In the genomic region with DNA sequence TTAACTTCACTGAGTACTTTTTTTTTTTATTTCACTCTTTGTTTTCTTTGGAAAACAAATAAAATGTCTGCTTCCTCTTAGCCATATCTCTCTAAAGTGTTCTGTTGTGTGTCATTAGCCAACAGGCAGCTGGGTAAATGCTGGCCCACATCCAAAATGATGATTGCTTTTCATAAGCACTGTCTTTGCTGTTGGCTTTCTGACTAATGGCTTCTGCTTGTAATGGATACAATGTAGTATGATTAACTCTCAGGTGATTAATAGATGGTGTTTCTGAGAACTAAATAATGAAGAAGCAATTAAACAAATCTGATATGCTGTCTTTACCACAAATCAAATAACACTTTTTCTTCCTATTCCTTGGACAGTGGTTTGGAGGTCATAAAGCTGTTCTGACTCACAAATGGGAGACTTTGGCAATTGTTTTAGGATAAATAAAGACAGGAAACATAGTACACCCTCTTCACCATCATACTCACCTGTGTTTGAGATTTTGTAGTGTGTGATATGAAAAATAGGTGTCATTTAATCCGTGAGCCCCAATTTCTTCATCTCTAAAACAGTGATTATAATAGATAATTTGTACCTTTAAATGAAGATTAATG, we compare ENCODE assay signal across 10 cellular contexts.
DNase-seq lines count a peak whose midpoint lies in the region; ATAC-seq, FAIRE-seq and TF ChIP-seq lines count a peak whose summit lies in the region.
"Had no signal": no experiment of that assay in that cellular context is flagged by ENCODE, and none has a peak within 500 bp of the region (broad histone marks: within the 10 kb centered on the region; RNA-seq: fewer than 3 reads in every experiment).

No MANE protein-coding gene starts in this region.

- H4K20me1 ChIP-seq in GM23338 (replicated peaks; ENCODE audit: insufficient read depth) (no peaks in the 10 kb centered on the region), GM12878 (ENCODE audit: control insufficient read depth, insufficient read depth) (no peaks in the 10 kb centered on the region)

- H3K36me3 ChIP-seq in GM23338 (ENCODE audit: insufficient read depth) = no peaks in the 10 kb centered on the region
- H3K36me3 ChIP-seq in GM12878 (ENCODE audit: control insufficient read depth in 2 of 2, insufficient read depth in 2 of 2, low read length in 1 of 2) = no peaks in the 10 kb centered on the region

- no peak overlapping the region for H3K4me3 Mint-ChIP-seq in GM23338
- H3K4me3 Mint-ChIP-seq: activated CD4-positive, alpha-beta memory T cell treated with anti-CD3 and anti-CD28 coated beads, Interleukin-2, amount 10 ng/mL, durations not matched to agents 7 days and 5 days had no signal

- no peak for TF ChIP-seq POLR2A in GM12878 (IDR thresholded peaks at IDR 0.05; ENCODE audit: low read depth, low read length)
- no peak for TF ChIP-seq POLR2A in lower leg skin (IDR thresholded peaks at IDR 0.05)

- SMC1A ChIA-PET in GM12878 (lab: Charles Lee; ENCODE audit: uncharacterized antibody, unreplicated experiment) = no interaction called here

- WGBS in GM12878 (ENCODE audit: insufficient coverage, insufficient replicate concordance, low lambda C conversion rate, missing lambda C conversion rate) = 0% methylated on average over 1 of the region's 1 CpG
- 86 to 89% methylated on average over 1 of the region's 1 CpG for WGBS in lower leg skin, 2 donors

- CTCF ChIA-PET in GM12878 (lab: Yijun Ruan, JAX) = no interaction called here

- no peak overlapping the region for H3K27ac Mint-ChIP-seq in GM23338
- H3K27ac Mint-ChIP-seq: activated CD4-positive, alpha-beta memory T cell treated with anti-CD3 and anti-CD28 coated beads, Interleukin-2, amount 10 ng/mL, durations not matched to agents 7 days and 5 days had no signal

- TF ChIP-seq EP300 in GM12878 (IDR thresholded peaks at IDR 0.05; ENCODE audit: borderline replicate concordance in 1 of 2, control insufficient read depth in 1 of 2, low read depth in 2 of 2, low read length in 2 of 2) = no peak

- H3K79me2 ChIP-seq in GM23338 (replicated peaks; ENCODE audit: insufficient read depth) (no peaks in the 10 kb centered on the region), GM12878 (ENCODE audit: control insufficient read depth, insufficient read depth, low read length) (no peaks in the 10 kb centered on the region)

- H3K4me2 ChIP-seq in GM23338 (no peak overlapping the region), GM12878 (ENCODE audit: control insufficient read depth, insufficient read depth) (no peak overlapping the region)

- H3K4me3 ChIP-seq in GM23338 (no peak overlapping the region), GM12878 (no peak overlapping the region), lower leg skin (ENCODE audit: low read depth, poor library complexity, severe bottlenecking) (no peak overlapping the region)

- no peaks in the 10 kb centered on the region for H3F3A ChIP-seq in GM23338 (replicated peaks; ENCODE audit: low read depth)

- no peaks in the 10 kb centered on the region for H3K9me3 ChIP-seq in GM12878 (replicated peaks; ENCODE audit: control insufficient read depth, insufficient read depth, low read length)

- no peak for FAIRE-seq in GM12878 (lab: Jason Lieb, UNC)
- FAIRE-seq: H1 had no signal

- H2AFZ ChIP-seq in GM23338 (0 out of 2 replicates have a peak overlapping the region, but pooled peaks have one; percentile 7), GM12878 (ENCODE audit: control insufficient read depth, low read depth, low read length) (no peak overlapping the region)

- TF ChIP-seq CTCF in GM23338 (conservative IDR thresholded peaks at IDR 0.05; ENCODE audit: low read depth in 2 of 2) (no peak), GM12878 (IDR thresholded peaks at IDR 0.05 in 2 of 3, conservative IDR thresholded peaks at IDR 0.05 in 1 of 3; ENCODE audit: control insufficient read depth in 2 of 3, extremely low read depth in 1 of 3, insufficient read depth in 1 of 3, low read depth in 3 of 3, low read length in 3 of 3) (no peak), lower leg skin (IDR thresholded peaks at IDR 0.05) (no peak)

- in situ Hi-C loops in GM12878 (cut with MboI) = no loop called here

- H3K27ac ChIP-seq in GM23338 (ENCODE audit: low read depth) (no peak overlapping the region), GM12878 (ENCODE audit: control insufficient read depth, insufficient read depth) (no peak overlapping the region)

- no peaks in the 10 kb centered on the region for H3K27me3 Mint-ChIP-seq in GM23338 (ENCODE audit: insufficient read depth, low read depth, poor library complexity)
- H3K27me3 Mint-ChIP-seq: activated CD4-positive, alpha-beta memory T cell treated with anti-CD3 and anti-CD28 coated beads, Interleukin-2, amount 10 ng/mL, durations not matched to agents 7 days and 5 days had no signal

- POLR2A ChIA-PET in GM12878 (lab: Charles Lee) = no interaction called here

- RAD21 ChIA-PET in GM12878 (lab: Charles Lee; ENCODE audit: unreplicated experiment) = no interaction called here

- intact Hi-C loops in GM12878 (cut with micrococcal nuclease; ENCODE audit: unreplicated experiment) = no loop called here
- intact Hi-C loops in lower leg skin (cut with DNase I; ENCODE audit: low total_unique reads) = no loop called here

- BruUV-seq in GM12878 (replicated peaks; lab: Mats Ljungman, UMichigan) = no TSS peak

- H3K9me2 ChIP-seq in GM23338 (ENCODE audit: insufficient read depth) = 0 out of 2 replicates have a peak, but pooled peaks cover 11% of the 10 kb centered on the region

- peaks cover 7% of the 10 kb centered on the region; the same call in 1 of the 3 replicates for H3K4me1 Mint-ChIP-seq in GM23338
- H3K4me1 Mint-ChIP-seq: activated CD4-positive, alpha-beta memory T cell treated with anti-CD3 and anti-CD28 coated beads, Interleukin-2, amount 10 ng/mL, durations not matched to agents 7 days and 5 days had no signal

- H3K36me3 Mint-ChIP-seq in GM23338 (ENCODE audit: low read depth) = no peaks in the 10 kb centered on the region

- DNase-seq in GM23338 (ENCODE audit: low spot score) (no peak), NCI-H2081 treated with DMSO at 0.1 percent for 48 hours (lab: John Stamatoyannopoulos, UW) (peak; percentile 95), GM12878 (ENCODE audit: low read depth, low spot score) (no peak), mucosa of gallbladder (ENCODE audit: low spot score) (peak; percentile 18), lower leg skin (ENCODE audit: low spot score in 2 of 2) (no peak), cortex of kidney (lab: John Stamatoyannopoulos, UW) (no peak), medulla oblongata (ENCODE audit: extremely low spot score) (no peak)
- DNase-seq: activated CD4-positive, alpha-beta memory T cell treated with anti-CD3 and anti-CD28 coated beads, Interleukin-2, amount 10 ng/mL, durations not matched to agents 7 days and 5 days had no signal

- H3K4me1 ChIP-seq in GM23338 (ENCODE audit: insufficient read depth) (no peaks in the 10 kb centered on the region), GM12878 (ENCODE audit: control insufficient read depth, insufficient read depth, low read length) (no peaks in the 10 kb centered on the region)

- no peak for ATAC-seq in GM23338
- 0 out of 3 replicates have a peak, but pooled peaks have one; percentile 25 for ATAC-seq in GM12878
- ATAC-seq in GM19324 (IDR thresholded peaks at IDR 0.05; ENCODE audit: low FRiP score, unreplicated experiment) = no peak

- no peaks in the 10 kb centered on the region for H3K27me3 ChIP-seq in GM23338 (ENCODE audit: insufficient read depth)
- H3K27me3 ChIP-seq in GM12878 (replicated peaks in 1 of 2; ENCODE audit: control insufficient read depth in 2 of 2, insufficient read depth in 2 of 2, low read length in 1 of 2) = no peaks in the 10 kb centered on the region

- no peaks in the 10 kb centered on the region for H3K9me3 Mint-ChIP-seq in GM23338

- no peak for TF ChIP-seq RAD21 in GM12878 (IDR thresholded peaks at IDR 0.05; ENCODE audit: insufficient read depth, low read depth, low read length)

- H3K9ac ChIP-seq in GM12878 (ENCODE audit: control insufficient read depth, insufficient read depth, low read length) = no peak overlapping the region

TF ChIP-seq in GM12878, 131 proteins besides CTCF, POLR2A, EP300 and RAD21:
- no peak for TF ChIP-seq BHLHE40 (IDR thresholded peaks at IDR 0.05; ENCODE audit: borderline replicate concordance in 1 of 2, low read depth in 2 of 2, low read length in 1 of 2)

Comparison
In these comparisons a context has a peak if more than half of its experiments do, and no peak if none do; other contexts are left out.
1. DNase-seq: peak in NCI-H2081 treated with DMSO at 0.1 percent for 48 hours (single experiment) and mucosa of gallbladder (single experiment); none in GM23338 (single experiment), GM12878 (single experiment), lower leg skin (0 of 2), cortex of kidney (single experiment) and medulla oblongata (single experiment).